Comparison of ENCODE assay signal across 21 cellular contexts in the genomic region with DNA sequence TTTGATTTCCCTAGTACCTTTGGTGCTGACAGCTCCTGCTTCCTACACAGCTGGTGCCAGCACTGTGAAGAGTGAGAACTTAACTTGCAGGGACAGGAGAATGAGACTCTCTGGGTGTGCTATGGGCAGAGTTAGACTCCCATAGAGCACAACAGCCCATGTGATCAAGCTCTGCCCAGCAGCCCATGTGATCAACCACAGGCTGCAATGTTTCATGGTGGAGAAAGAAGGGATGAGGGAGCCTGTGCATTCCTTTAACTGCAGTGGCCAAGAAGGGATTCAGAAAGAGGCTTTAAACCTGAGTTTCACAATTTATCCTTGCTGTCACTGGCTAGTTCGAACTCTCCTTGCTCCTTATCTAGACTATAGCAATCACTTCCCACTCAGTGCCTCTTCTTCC. TPM values are rescaled to one million over a fixed set of nuclear protein-coding genes. Genes with fewer than 3 reads are reported as not detected.
DNase-seq lines count a peak whose midpoint lies in the region; ATAC-seq, FAIRE-seq and TF ChIP-seq lines count a peak whose summit lies in the region.
"Had no signal": no experiment of that assay in that cellular context is flagged by ENCODE, and none has a peak within 500 bp of the region (broad histone marks: within the 10 kb centered on the region; RNA-seq: fewer than 3 reads in every experiment).

No MANE protein-coding gene starts in this region.

- H3K36me3 Mint-ChIP-seq in activated CD8-positive, alpha-beta T cell treated with anti-CD3 and anti-CD28 coated beads for 36 hours (ENCODE audit: low read depth), result no peaks in the 10 kb centered on the region
- H3K36me3 Mint-ChIP-seq: activated naive CD4-positive, alpha-beta T cell treated with anti-CD3 and anti-CD28 coated beads, Interleukin-2, amount 50 U/mL, for 72 hours; immature natural killer cell had no signal

- H3K4me1 ChIP-seq in HepG2 (ENCODE audit: insufficient read depth, low read length) (peaks cover 10% of the 10 kb centered on the region), right lobe of liver (no peaks in the 10 kb centered on the region), keratinocyte (ENCODE audit: control insufficient read depth, extremely low read depth, insufficient read depth, low read length) (peaks cover 17% of the 10 kb centered on the region), stomach (peaks cover 13 to 32% (median 16%) of the 10 kb centered on the region in 4 donors)
- H3K4me1 ChIP-seq: SJCRH30 had no signal

- H3K27ac Mint-ChIP-seq in activated CD8-positive, alpha-beta T cell treated with anti-CD3 and anti-CD28 coated beads for 36 hours, result no peak overlapping the region
- H3K27ac Mint-ChIP-seq: activated CD4-positive, alpha-beta T cell treated with anti-CD3 and anti-CD28 coated beads, Interleukin-2, amount 10 ng/mL, durations not matched to agents 7 days and 5 days; activated naive CD4-positive, alpha-beta T cell treated with anti-CD3 and anti-CD28 coated beads, Interleukin-2, amount 50 U/mL, for 72 hours; immature natural killer cell; stimulated activated naive CD8-positive, alpha-beta T cell treated with anti-CD3 and anti-CD28 coated beads, Interleukin-15, Interleukin-2, amounts not matched to agents 100 ng/mL and 50 ng/mL, for 24 hours had no signal

- no peak for TF ChIP-seq RAD21 in HepG2 (CRISPR knock-in tag; IDR thresholded peaks at IDR 0.05)

- TF ChIP-seq POLR2A in HepG2 (IDR thresholded peaks at IDR 0.05; ENCODE audit: insufficient read depth in 1 of 2, low read depth in 2 of 2, low read length in 2 of 2), result no peak
- no peak for TF ChIP-seq POLR2A in right lobe of liver (IDR thresholded peaks at IDR 0.05)
- TF ChIP-seq POLR2A in stomach (IDR thresholded peaks at IDR 0.05), result no peak

- POLR2A ChIA-PET in HepG2 (lab: Yijun Ruan, JAX), result no interaction called here
- POLR2A ChIA-PET in activated CD8-positive, alpha-beta T cell treated with anti-CD3 and anti-CD28 coated beads for 36 hours (lab: Charles Lee), result no interaction called here

- H3K9me3 Mint-ChIP-seq in activated CD8-positive, alpha-beta T cell treated with anti-CD3 and anti-CD28 coated beads for 36 hours, result peaks cover 4% of the 10 kb centered on the region
- H3K9me3 Mint-ChIP-seq: stimulated activated naive CD8-positive, alpha-beta T cell treated with anti-CD3 and anti-CD28 coated beads, Interleukin-15, Interleukin-2, amounts not matched to agents 100 ng/mL and 50 ng/mL, for 24 hours had no signal

- H3K4me2 ChIP-seq in HepG2 (ENCODE audit: low read depth, low read length) (no peak overlapping the region), keratinocyte (ENCODE audit: control insufficient read depth, extremely low read depth, insufficient read depth, low read depth, low read length) (no peak overlapping the region)

- dilution Hi-C loops in keratinocyte (cut with MboI; ENCODE audit: extremely low pct_ligation_motif_present, low sequenced_read_pairs), result no loop called here

- H3K9ac ChIP-seq in HepG2 (ENCODE audit: insufficient read depth, low read depth, low read length) (no peak overlapping the region), keratinocyte (ENCODE audit: control insufficient read depth, extremely low read depth, insufficient read depth, low read length) (no peak overlapping the region)

- H3K9me3 ChIP-seq in HepG2 (ENCODE audit: low read length), result peaks cover 4% of the 10 kb centered on the region; the same call in 1 of the 2 replicates
- H3K9me3 ChIP-seq in right lobe of liver, result no peaks in the 10 kb centered on the region
- no peaks in the 10 kb centered on the region for H3K9me3 ChIP-seq in keratinocyte (ENCODE audit: control insufficient read depth, low read depth, low read length)
- H3K9me3 ChIP-seq in stomach, result peaks cover 0 to 13% (median 4%) of the 10 kb centered on the region in 4 donors

- BruUV-seq in HepG2 (replicated peaks; lab: Mats Ljungman, UMichigan), result no TSS peak

- FAIRE-seq in HepG2 (lab: Jason Lieb, UNC) (no peak), keratinocyte (lab: Jason Lieb, UNC) (no peak)
- FAIRE-seq: urothelium cell line had no signal

- no peaks in the 10 kb centered on the region for H3K36me3 ChIP-seq in HepG2 (replicated peaks in 1 of 2; ENCODE audit: control insufficient read depth in 1 of 2, insufficient read depth in 2 of 2, low read length in 2 of 2)
- H3K36me3 ChIP-seq in right lobe of liver, result no peaks in the 10 kb centered on the region
- H3K36me3 ChIP-seq in keratinocyte (ENCODE audit: control insufficient read depth in 2 of 2, extremely low read depth in 1 of 2, insufficient read depth in 2 of 2, low read length in 2 of 2), result no peaks in the 10 kb centered on the region
- no peaks in the 10 kb centered on the region for H3K36me3 ChIP-seq in stomach
- H3K36me3 ChIP-seq: SJCRH30, spleen had no signal

- H2AFZ ChIP-seq in HepG2 (ENCODE audit: low read length) (no peak overlapping the region), keratinocyte (ENCODE audit: control insufficient read depth, low read length) (peak overlapping the region; percentile 42)

- H3K4me3 ChIP-seq in HepG2 (replicated peaks in 1 of 3; ENCODE audit: insufficient read depth in 1 of 3, low read depth in 2 of 3, low read length in 3 of 3) (no peak overlapping the region), right lobe of liver (no peak overlapping the region), keratinocyte (ENCODE audit: control insufficient read depth in 2 of 3, extremely low read depth in 1 of 3, insufficient read depth in 2 of 3, low read depth in 1 of 3, low read length in 3 of 3) (no peak overlapping the region), stomach (no peak overlapping the region)
- H3K4me3 ChIP-seq: SJCRH30, spleen had no signal

- in situ Hi-C loops in HepG2 (cut with HindIII; ENCODE audit: extremely low pct_ligation_motif_present, low pct_unique_long_range_greater_than_20kb), result no loop called here

- no peaks in the 10 kb centered on the region for H4K20me1 ChIP-seq in HepG2 (ENCODE audit: insufficient read depth, low read length)
- H4K20me1 ChIP-seq in keratinocyte (ENCODE audit: control insufficient read depth, extremely low read depth, insufficient read depth, low read length), result no peaks in the 10 kb centered on the region

- no peak for TF ChIP-seq EP300 in HepG2 (IDR thresholded peaks at IDR 0.05; ENCODE audit: low read depth in 2 of 2, low read length in 2 of 2)
- TF ChIP-seq EP300 in HepG2 (CRISPR knock-in tag; IDR thresholded peaks at IDR 0.05; ENCODE audit: borderline replicate concordance), result no peak
- no peak for TF ChIP-seq EP300 in stomach (IDR thresholded peaks at IDR 0.05)

- H3K27me3 Mint-ChIP-seq in activated CD8-positive, alpha-beta T cell treated with anti-CD3 and anti-CD28 coated beads for 36 hours, result peaks cover 10% of the 10 kb centered on the region

- TF ChIP-seq CTCF in HepG2 (CRISPR knock-in tag; IDR thresholded peaks at IDR 0.05) (no peak), right lobe of liver (IDR thresholded peaks at IDR 0.05) (no peak), keratinocyte (optimal IDR thresholded peaks at IDR 0.05 in 1 of 3, IDR thresholded peaks at IDR 0.05 in 1 of 3, conservative IDR thresholded peaks at IDR 0.05 in 1 of 3; ENCODE audit: extremely low read depth in 1 of 3, insufficient read depth in 2 of 3, low read length in 3 of 3) (no peak), stomach (IDR thresholded peaks at IDR 0.05) (no peak)
- no peak for TF ChIP-seq CTCF in activated CD8-positive, alpha-beta T cell treated with anti-CD3 and anti-CD28 coated beads for 36 hours (IDR thresholded peaks at IDR 0.05)

- peaks cover 18% of the 10 kb centered on the region for H3K4me1 Mint-ChIP-seq in activated CD8-positive, alpha-beta T cell treated with anti-CD3 and anti-CD28 coated beads for 36 hours (ENCODE audit: low read depth)

- no peak for DNase-seq in HepG2 (ENCODE audit: low spot score)
- no peak for DNase-seq in right lobe of liver
- DNase-seq in astrocyte of the hippocampus (ENCODE audit: low read depth, low spot score), result peak; percentile 66
- DNase-seq in keratinocyte (ENCODE audit: low read depth, low spot score), result no peak
- peak; percentile 26 for DNase-seq in stomach
- no peak for DNase-seq in GM19240 (ENCODE audit: insufficient read length, low spot score)
- DNase-seq in iPS-NIHi11 (ENCODE audit: low spot score), result no peak
- DNase-seq in activated CD8-positive, alpha-beta T cell treated with anti-CD3 and anti-CD28 coated beads for 36 hours, result no peak
- DNase-seq: activated CD4-positive, alpha-beta T cell treated with anti-CD3 and anti-CD28 coated beads, Interleukin-2, amount 10 ng/mL, durations not matched to agents 7 days and 5 days; Caco-2; GF-D8; immature natural killer cell; NCI-H146; NCI-H510A; nucleus accumbens; spleen; T1000 had no signal

- no peak overlapping the region for H3K27ac ChIP-seq in HepG2 (ENCODE audit: extremely low read length, insufficient read depth, low read length)
- H3K27ac ChIP-seq in right lobe of liver, result no peak overlapping the region
- H3K27ac ChIP-seq in keratinocyte (ENCODE audit: control insufficient read depth, insufficient read depth, low read length), result no peak overlapping the region
- H3K27ac ChIP-seq in stomach, result no peak overlapping the region
- H3K27ac ChIP-seq: SJCRH30, spleen had no signal

- no peak overlapping the region for H3K4me3 Mint-ChIP-seq in activated CD8-positive, alpha-beta T cell treated with anti-CD3 and anti-CD28 coated beads for 36 hours
- H3K4me3 Mint-ChIP-seq: activated CD4-positive, alpha-beta T cell treated with anti-CD3 and anti-CD28 coated beads, Interleukin-2, amount 10 ng/mL, durations not matched to agents 7 days and 5 days; immature natural killer cell; stimulated activated naive CD8-positive, alpha-beta T cell treated with anti-CD3 and anti-CD28 coated beads, Interleukin-15, Interleukin-2, amounts not matched to agents 100 ng/mL and 50 ng/mL, for 24 hours had no signal

- CTCF ChIA-PET in HepG2 (lab: Yijun Ruan, JAX; ENCODE audit: low intra/inter-chr PET ratio, low total read pairs), result no interaction called here
- CTCF ChIA-PET in activated CD8-positive, alpha-beta T cell treated with anti-CD3 and anti-CD28 coated beads for 36 hours (lab: Charles Lee), result interaction anchor here (0.8 kb wide), 1 partner anchor 8 kb away, joined by 3 read pairs; no protein-coding TSS in a partner anchor

- no peak for ATAC-seq in HepG2
- ATAC-seq in right lobe of liver, result no peak
- ATAC-seq in activated CD8-positive, alpha-beta T cell treated with anti-CD3 and anti-CD28 coated beads for 36 hours, result no peak
- ATAC-seq: activated naive CD4-positive, alpha-beta T cell treated with anti-CD3 and anti-CD28 coated beads, Interleukin-2, amount 50 U/mL, for 72 hours had no signal

- 0% methylated on average over 1 of the region's 1 CpG for WGBS in HepG2 (ENCODE audit: low lambda C conversion rate)
- 70% methylated on average over 1 of the region's 1 CpG for WGBS in right lobe of liver (ENCODE audit: insufficient coverage, low coverage, low lambda C conversion rate, missing lambda C conversion rate)
- 27 to 74% (median 47%) methylated on average over 1 of the region's 1 CpG for WGBS in stomach, 5 donors

- H3K9me1 ChIP-seq in keratinocyte (ENCODE audit: control insufficient read depth, extremely low read depth, insufficient read depth, low read length), result no peaks in the 10 kb centered on the region

- H3K27me3 ChIP-seq in HepG2 (ENCODE audit: control insufficient read depth in 1 of 2, insufficient read depth in 2 of 2, low read length in 2 of 2) (no peaks in the 10 kb centered on the region; a peak in 1 of 5 replicates), right lobe of liver (no peaks in the 10 kb centered on the region), keratinocyte (ENCODE audit: control insufficient read depth, extremely low read depth, insufficient read depth, low read length) (peaks cover 11% of the 10 kb centered on the region), stomach (peaks cover 0 to 30% (median 3%) of the 10 kb centered on the region in 3 donors)
- H3K27me3 ChIP-seq: SJCRH30 had no signal

- H3K79me2 ChIP-seq in HepG2 (ENCODE audit: insufficient read depth, low read length) (no peaks in the 10 kb centered on the region), keratinocyte (ENCODE audit: control insufficient read depth, insufficient read depth, low read length) (no peaks in the 10 kb centered on the region)

- intact Hi-C loops in HepG2 (cut with micrococcal nuclease; ENCODE audit: unreplicated experiment), result loop anchor here (10.0 kb wide), 1 partner anchor 207 kb away; no protein-coding TSS in a partner anchor
- intact Hi-C loops in right lobe of liver (cut with DNase I), result no loop called here
- intact Hi-C loops in stomach (cut with DNase I; ENCODE audit: low total_unique reads), result no loop called here
- intact Hi-C loops in activated CD8-positive, alpha-beta T cell treated with anti-CD3 and anti-CD28 coated beads for 36 hours (cut with micrococcal nuclease), result loop anchor here (10.0 kb wide), 2 partner anchors 237 to 243 kb away; no protein-coding TSS in a partner anchor

RNA-seq across cellular contexts. Expression of a gene that starts 10.0 kb away (rescaled TPM):
- total RNA-seq in HepG2 (2016; rRNA removed; fragmentation: Illumina TruSeq; extraction: Trizol), result 49.5 and 51.3 TPM in 2 replicates
- 19.0 and 20.2 TPM in 2 replicates for total RNA-seq in HepG2 (2016; cell fraction: cytosol; rRNA removed; fragmentation: Illumina TruSeq; extraction: Trizol; ENCODE audit: low read depth)
- 48.3 and 49.2 TPM in 2 replicates for total RNA-seq in HepG2 (2016; cell fraction: insoluble cytoplasmic fraction; rRNA removed; fragmentation: Illumina TruSeq; extraction: Trizol)
- total RNA-seq in HepG2 (2016; cell fraction: membrane; rRNA removed; fragmentation: Illumina TruSeq; extraction: Trizol), result 66.9 and 68.4 TPM in 2 replicates
- total RNA-seq in HepG2 (2016; cell fraction: nucleus; rRNA removed; fragmentation: Illumina TruSeq; extraction: Trizol), result 32.7 and 34.1 TPM in 2 replicates
- 49.7 and 54.6 TPM in 2 replicates for polyA plus RNA-seq in HepG2 (2011; rRNA removed)
- 37.9 and 63.6 TPM in 2 replicates for polyA plus RNA-seq in HepG2 (2011; cell fraction: cytosol; rRNA removed)
- 18.8 and 26.3 TPM in 2 replicates for polyA plus RNA-seq in HepG2 (2011; cell fraction: nucleus; rRNA removed)
- polyA plus RNA-seq in HepG2 (2012), result 29.5 and 48.0 TPM in 2 replicates
- polyA plus RNA-seq in HepG2 (2016; cell fraction: cytosol; fragmentation: Illumina TruSeq; extraction: Trizol; ENCODE audit: low read depth), result 20.0 and 26.6 TPM in 2 replicates
- polyA plus RNA-seq in HepG2 (2016; cell fraction: insoluble cytoplasmic fraction; fragmentation: Illumina TruSeq; extraction: Trizol; ENCODE audit: low read depth), result 48.3 and 55.2 TPM in 2 replicates
- polyA plus RNA-seq in HepG2 (2016; cell fraction: membrane; fragmentation: Illumina TruSeq; extraction: Trizol; ENCODE audit: low read depth), result 60.1 and 64.4 TPM in 2 replicates
- polyA plus RNA-seq in HepG2 (2016; cell fraction: nucleus; fragmentation: Illumina TruSeq; extraction: Trizol; ENCODE audit: insufficient read depth, low read depth), result 46.5 and 51.1 TPM in 2 replicates
- polyA minus RNA-seq in HepG2 (2011; rRNA and poly(A)+ RNA removed; ENCODE audit: low replicate concordance), result 60.0 and 103 TPM in 2 replicates
- polyA minus RNA-seq in HepG2 (2011; cell fraction: cytosol; rRNA and poly(A)+ RNA removed), result 25.5 and 40.2 TPM in 2 replicates
- polyA minus RNA-seq in HepG2 (2011; cell fraction: nucleus; rRNA and poly(A)+ RNA removed), result 20.6 and 29.3 TPM in 2 replicates
- 10 to 100 TPM; 23.4 to 46.9 (median 31.2) TPM for total RNA-seq in right lobe of liver
- polyA plus RNA-seq in keratinocyte, result 3.7 to 5.8 TPM (median 3.8 TPM) in 3 replicates
- polyA plus RNA-seq in keratinocyte (2011; ENCODE audit: low read depth), result 0.54 TPM
- polyA plus RNA-seq in keratinocyte (2011; cell fraction: cytosol; rRNA removed), result 4.4 and 5.1 TPM in 2 replicates
- 2.8 and 7.7 TPM in 2 replicates for polyA plus RNA-seq in keratinocyte (2011; cell fraction: nucleus; rRNA removed)
- polyA plus RNA-seq in keratinocyte (2012; ENCODE audit: low replicate concordance), result 1.3 and 2.9 TPM in 2 replicates
- polyA minus RNA-seq in keratinocyte, result 5.8 to 8.4 TPM (median 6.8 TPM) in 3 replicates
- 7.5 TPM for polyA minus RNA-seq in keratinocyte (2011; cell fraction: cytosol; rRNA and poly(A)+ RNA removed)
- 3.0 and 3.3 TPM in 2 replicates for polyA minus RNA-seq in keratinocyte (2011; cell fraction: nucleus; rRNA and poly(A)+ RNA removed)
- total RNA-seq in stomach, result 10 to 100 TPM in 2 of 5 donors, 1 to 10 TPM in 2, not detected in 1; 3.1 to 88.7 (median 10.6) TPM
- polyA plus RNA-seq in stomach, result 1 to 10 TPM; 4.1 to 4.9 (median 4.8) TPM
- total RNA-seq in activated CD8-positive, alpha-beta T cell treated with anti-CD3 and anti-CD28 coated beads for 36 hours, result 1 to 10 TPM; 6.8 to 9.2 TPM

RNA-seq across cellular contexts. Expression of a gene that starts 41.1 kb away (rescaled TPM):
- total RNA-seq in HepG2 (2016; rRNA removed; fragmentation: Illumina TruSeq; extraction: Trizol) (8.5 and 8.7 TPM in 2 replicates), right lobe of liver (10 to 100 TPM in 1 of 6 experiments, 1 to 10 TPM in 5; 2.6 to 11.7 (median 4.6) TPM), stomach (1 to 10 TPM in 3 of 5 donors, under 1 TPM in 2; 0.58 to 6.2 (median 2.6) TPM)
- 1.4 and 1.5 TPM in 2 replicates for total RNA-seq in HepG2 (2016; cell fraction: cytosol; rRNA removed; fragmentation: Illumina TruSeq; extraction: Trizol; ENCODE audit: low read depth)
- 7.4 and 7.9 TPM in 2 replicates for total RNA-seq in HepG2 (2016; cell fraction: insoluble cytoplasmic fraction; rRNA removed; fragmentation: Illumina TruSeq; extraction: Trizol)
- 3.0 and 4.0 TPM in 2 replicates for total RNA-seq in HepG2 (2016; cell fraction: membrane; rRNA removed; fragmentation: Illumina TruSeq; extraction: Trizol)
- 10.6 and 11.1 TPM in 2 replicates for total RNA-seq in HepG2 (2016; cell fraction: nucleus; rRNA removed; fragmentation: Illumina TruSeq; extraction: Trizol)
- polyA plus RNA-seq in HepG2 (2011; rRNA removed) (8.1 and 9.0 TPM in 2 replicates), keratinocyte (10.1 to 21.5 TPM (median 13.4 TPM) in 3 replicates), stomach (1 to 10 TPM; 2.2 to 5.2 (median 4.5) TPM)
- 6.4 and 7.7 TPM in 2 replicates for polyA plus RNA-seq in HepG2 (2011; cell fraction: cytosol; rRNA removed)
- 3.8 and 5.7 TPM in 2 replicates for polyA plus RNA-seq in HepG2 (2011; cell fraction: nucleus; rRNA removed)
- polyA plus RNA-seq in HepG2 (2012), result 3.7 and 5.1 TPM in 2 replicates
- polyA plus RNA-seq in HepG2 (2016; cell fraction: cytosol; fragmentation: Illumina TruSeq; extraction: Trizol; ENCODE audit: low read depth), result 2.5 and 2.6 TPM in 2 replicates
- polyA plus RNA-seq in HepG2 (2016; cell fraction: insoluble cytoplasmic fraction; fragmentation: Illumina TruSeq; extraction: Trizol; ENCODE audit: low read depth), result 10.0 and 12.3 TPM in 2 replicates
- 3.4 and 3.6 TPM in 2 replicates for polyA plus RNA-seq in HepG2 (2016; cell fraction: membrane; fragmentation: Illumina TruSeq; extraction: Trizol; ENCODE audit: low read depth)
- polyA plus RNA-seq in HepG2 (2016; cell fraction: nucleus; fragmentation: Illumina TruSeq; extraction: Trizol; ENCODE audit: insufficient read depth, low read depth), result 12.0 and 12.7 TPM in 2 replicates
- polyA minus RNA-seq in HepG2 (2011; rRNA and poly(A)+ RNA removed; ENCODE audit: low replicate concordance), result 5.8 and 8.1 TPM in 2 replicates
- polyA minus RNA-seq in HepG2 (2011; cell fraction: cytosol; rRNA and poly(A)+ RNA removed), result 4.9 and 5.2 TPM in 2 replicates
- 6.3 and 9.1 TPM in 2 replicates for polyA minus RNA-seq in HepG2 (2011; cell fraction: nucleus; rRNA and poly(A)+ RNA removed)
- 2.1 TPM for polyA plus RNA-seq in keratinocyte (2011; ENCODE audit: low read depth)
- 6.8 and 8.6 TPM in 2 replicates for polyA plus RNA-seq in keratinocyte (2011; cell fraction: cytosol; rRNA removed)
- polyA plus RNA-seq in keratinocyte (2011; cell fraction: nucleus; rRNA removed), result 16.0 and 17.1 TPM in 2 replicates
- polyA plus RNA-seq in keratinocyte (2012; ENCODE audit: low replicate concordance), result 4.4 and 9.6 TPM in 2 replicates
- 4.9 to 8.7 TPM (median 8.7 TPM) in 3 replicates for polyA minus RNA-seq in keratinocyte
- polyA minus RNA-seq in keratinocyte (2011; cell fraction: cytosol; rRNA and poly(A)+ RNA removed), result 8.6 TPM
- polyA minus RNA-seq in keratinocyte (2011; cell fraction: nucleus; rRNA and poly(A)+ RNA removed), result 6.3 and 15.1 TPM in 2 replicates
- 10 to 100 TPM; 28.0 to 28.1 TPM for total RNA-seq in activated CD8-positive, alpha-beta T cell treated with anti-CD3 and anti-CD28 coated beads for 36 hours

Comparison
In these comparisons a context has a peak if more than half of its experiments do, and no peak if none do; other contexts are left out.
1. intact Hi-C loops: an anchor here in HepG2 (10.0 kb wide) and activated CD8-positive, alpha-beta T cell treated with anti-CD3 and anti-CD28 coated beads for 36 hours (10.0 kb wide); none called in right lobe of liver and stomach.
2. DNase-seq: peak in astrocyte of the hippocampus (single experiment) and stomach (single experiment); none in HepG2 (single experiment), right lobe of liver (0 of 3), keratinocyte (single experiment), GM19240 (single experiment), iPS-NIHi11 (single experiment) and activated CD8-positive, alpha-beta T cell treated with anti-CD3 and anti-CD28 coated beads for 36 hours (single experiment).